7 cellular contexts compared by ENCODE assay signal in the genomic region with DNA sequence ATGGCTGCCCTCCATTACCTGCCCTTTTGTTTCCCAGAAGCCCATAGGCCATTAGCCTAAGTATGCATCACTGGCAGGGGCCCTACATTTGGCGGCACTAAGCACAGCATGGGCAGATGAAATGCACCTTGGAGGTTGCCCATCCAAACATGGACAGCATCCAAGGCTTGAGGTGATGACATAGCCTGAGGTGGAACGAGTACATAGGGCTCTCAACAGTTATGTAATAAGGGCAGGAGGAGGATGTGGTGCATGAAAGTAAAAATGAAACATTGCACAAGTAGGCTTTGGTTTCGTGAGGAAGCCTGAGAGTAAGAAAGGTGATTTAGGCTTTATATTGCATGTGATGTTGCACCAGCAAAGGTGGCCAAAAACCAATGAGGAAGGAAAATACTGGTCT.
DNase-seq lines count a peak whose midpoint lies in the region; ATAC-seq lines count a peak whose summit lies in the region.

No MANE protein-coding gene starts in this region.

- DNase-seq in NCI-H69 (lab: John Stamatoyannopoulos, UW), result peak; percentile 25
- DNase-seq in DMS114 treated with DMSO at 0.1 percent for 48 hours (lab: John Stamatoyannopoulos, UW; ENCODE audit: unreplicated experiment), result no peak
- no peak for DNase-seq in NCI-H82 (lab: John Stamatoyannopoulos, UW)
- DNase-seq in SHP77 (lab: John Stamatoyannopoulos, UW), result no peak

- peak; percentile 100 for ATAC-seq in GM19025 (IDR thresholded peaks at IDR 0.05; ENCODE audit: low read depth, unreplicated experiment)
- peak; percentile 99 for ATAC-seq in HG02610 (IDR thresholded peaks at IDR 0.05; ENCODE audit: unreplicated experiment)
- ATAC-seq in esophagus mucosa, result peak; percentile 83
